ENCODE assay signal across 9 cellular contexts in the genomic region with DNA sequence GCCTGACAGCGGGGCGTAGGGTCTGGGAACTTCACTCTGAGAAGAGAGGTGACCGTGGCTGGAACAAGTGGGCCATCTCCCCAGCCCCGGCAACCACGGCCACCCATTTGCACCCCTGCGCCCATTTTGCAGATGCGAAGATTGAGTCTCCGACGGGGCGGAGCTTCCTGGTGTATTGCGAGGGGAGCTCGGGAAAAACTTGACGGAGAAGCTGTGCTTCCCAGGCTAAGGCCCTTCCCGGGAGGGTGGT. TPM values are rescaled to one million over a fixed set of nuclear protein-coding genes. Genes with fewer than 3 reads are reported as not detected.
DNase-seq lines count a peak whose midpoint lies in the region; ATAC-seq and TF ChIP-seq lines count a peak whose summit lies in the region.
"Had no signal": no experiment of that assay in that cellular context is flagged by ENCODE, and none has a peak within 500 bp of the region (broad histone marks: within the 10 kb centered on the region; RNA-seq: fewer than 3 reads in every experiment).

No MANE protein-coding gene starts in this region.

- H3K27ac ChIP-seq in HCT116 (ENCODE audit: low read depth, low read length): peak overlapping the region; percentile 100
- peak overlapping the region; percentile 100 for H3K27ac ChIP-seq in fibroblast of lung (ENCODE audit: insufficient read depth, low read length)
- H3K27ac ChIP-seq in skin epidermis: peak overlapping the region; percentile 98 to 100 (median 100)

- peaks cover 28% of the 10 kb centered on the region for H3K79me2 ChIP-seq in HCT116 (ENCODE audit: insufficient read depth, low read length)
- H3K79me2 ChIP-seq in fibroblast of lung (ENCODE audit: control insufficient read depth, insufficient read depth, low read length): peaks cover 29% of the 10 kb centered on the region

- POLR2A ChIA-PET in HCT116 (lab: Charles Lee): interaction anchor here (0.9 to 4.0 kb wide), 3 partner anchors 37 to 138 kb away, joined by 3 to 36 read pairs (median 3); a partner anchor contains a TSS

- no peak for TF ChIP-seq CTCF in HCT116 (IDR thresholded peaks at IDR 0.05 in 2 of 3, conservative IDR thresholded peaks at IDR 0.05 in 1 of 3; ENCODE audit: borderline replicate concordance in 1 of 3, insufficient read depth in 1 of 3, low read depth in 2 of 3, low read length in 2 of 3)
- TF ChIP-seq CTCF in fibroblast of lung (conservative IDR thresholded peaks at IDR 0.05 in 1 of 2, IDR thresholded peaks at IDR 0.05 in 1 of 2; ENCODE audit: low read depth in 1 of 2, low read length in 2 of 2): no peak

- H3K9me2 ChIP-seq in HCT116 (ENCODE audit: insufficient read depth): no peaks in the 10 kb centered on the region

- H3K4me2 ChIP-seq in HCT116 (ENCODE audit: low read length) (peak overlapping the region; percentile 76), fibroblast of lung (ENCODE audit: extremely low read depth, insufficient read depth, low read length) (peak overlapping the region; percentile 92)

- H4K20me1 ChIP-seq in HCT116 (ENCODE audit: insufficient read depth) (no peaks in the 10 kb centered on the region), fibroblast of lung (ENCODE audit: control insufficient read depth, extremely low read depth, insufficient read depth, low read length) (no peaks in the 10 kb centered on the region)

- H3K27me3 ChIP-seq in HCT116 (ENCODE audit: insufficient read depth, low read length) (no peaks in the 10 kb centered on the region), fibroblast of lung (ENCODE audit: control insufficient read depth, insufficient read depth, low read length) (no peaks in the 10 kb centered on the region)

- peaks cover 11 to 24% of the 10 kb centered on the region in 2 experiments; a peak in 3 of 4 replicates for H3K4me1 ChIP-seq in HCT116 (ENCODE audit: control insufficient read depth in 1 of 2, insufficient read depth in 2 of 2, low read length in 2 of 2)
- peaks cover 12% of the 10 kb centered on the region for H3K4me1 ChIP-seq in fibroblast of lung (ENCODE audit: control insufficient read depth, extremely low read depth, insufficient read depth, low read length)

- CTCF ChIA-PET in HCT116 (lab: Charles Lee): interaction anchor here (2.5 to 4.7 kb wide), 5 partner anchors 14 to 173 kb away, joined by 9 to 46 read pairs (median 11); a partner anchor contains a TSS

- H3K9me3 ChIP-seq in HCT116 (ENCODE audit: control insufficient read depth in 1 of 2, insufficient read depth in 1 of 2, low read depth in 1 of 2, low read length in 2 of 2) (no peaks in the 10 kb centered on the region), fibroblast of lung (ENCODE audit: control insufficient read depth, insufficient read depth, low read depth, low read length) (no peaks in the 10 kb centered on the region)

- no peak for TF ChIP-seq RAD21 in HCT116 (IDR thresholded peaks at IDR 0.05; ENCODE audit: low read depth)

- H2AFZ ChIP-seq in HCT116 (ENCODE audit: low read depth, low read length, poor library complexity, severe bottlenecking): no peak overlapping the region
- peak overlapping the region; percentile 82 for H2AFZ ChIP-seq in fibroblast of lung (ENCODE audit: low read length)

- intact Hi-C loops in HCT116 (cut with micrococcal nuclease): loop anchor here (5.0 kb wide), 1 partner anchor 159 kb away; a partner anchor contains a TSS

- RAD21 ChIA-PET in HCT116 (lab: Charles Lee; ENCODE audit: low non-redundant PET in 1 of 2, low total read pairs in 2 of 2, uncharacterized antibody in 2 of 2, unreplicated experiment in 2 of 2): no interaction called here

- peak; percentile 59 for TF ChIP-seq POLR2A in GM15510 (IDR thresholded peaks at IDR 0.05; ENCODE audit: borderline replicate concordance, extremely low read depth, insufficient read length)
- no peak for TF ChIP-seq POLR2A in HCT116 (IDR thresholded peaks at IDR 0.05; ENCODE audit: borderline replicate concordance, extremely low read depth, insufficient read depth, insufficient read length)
- TF ChIP-seq POLR2A in Raji (IDR thresholded peaks at IDR 0.05; ENCODE audit: insufficient read depth, low read depth, low read length): peak; percentile 49; the same call in 1 of the 2 replicates

- H3K4me3 ChIP-seq in HCT116 (replicated peaks in 1 of 2; ENCODE audit: low read depth in 1 of 2, low read length in 2 of 2): peak overlapping the region; percentile 94 to 97
- H3K4me3 ChIP-seq in fibroblast of lung (replicated peaks in 1 of 4; ENCODE audit: control extremely low read depth in 1 of 4, insufficient read depth in 1 of 4, low read depth in 3 of 4, low read length in 4 of 4): peak overlapping the region; percentile 92 to 96 (median 96)
- peak overlapping the region; percentile 65 to 94 (median 87) for H3K4me3 ChIP-seq in skin epidermis

- BruUV-seq in HCT116 (replicated peaks; lab: Mats Ljungman, UMichigan): no TSS peak

- H3K36me3 ChIP-seq in HCT116 (ENCODE audit: control insufficient read depth in 1 of 2, insufficient read depth in 2 of 2, low read length in 2 of 2) (peaks cover 14 to 27% of the 10 kb centered on the region in 2 experiments; a peak in 3 of 4 replicates), fibroblast of lung (ENCODE audit: control insufficient read depth, insufficient read depth, low read length) (peaks cover 18% of the 10 kb centered on the region)

- peak; percentile 29 for ATAC-seq in HCT116

- DNase-seq in HCT116 (ENCODE audit: low read depth, low spot score) (no peak), fibroblast of lung (ENCODE audit: low read depth in 2 of 2) (no peak), hippocampal formation (lab: John Stamatoyannopoulos, UW) (no peak), NCI-H748 (lab: John Stamatoyannopoulos, UW; ENCODE audit: unreplicated experiment) (no peak), NCI-H1436 treated with DMSO at 0.1 percent for 48 hours (lab: John Stamatoyannopoulos, UW) (no peak)

- H3K9ac ChIP-seq in HCT116 (ENCODE audit: low read length): peak overlapping the region; percentile 80
- peak overlapping the region; percentile 100 for H3K9ac ChIP-seq in fibroblast of lung (ENCODE audit: insufficient read depth, low read length)

TF ChIP-seq in HCT116, 20 proteins besides CTCF, POLR2A, EP300 and RAD21:
- TF ChIP-seq TCF7L2 (IDR thresholded peaks at IDR 0.05; ENCODE audit: borderline replicate concordance, extremely low read depth, insufficient read depth, insufficient read length): no peak
- TF ChIP-seq SIN3A (IDR thresholded peaks at IDR 0.05; ENCODE audit: low read depth): 0 out of 2 replicates have a peak, but pooled peaks have one; percentile 38
- peak; percentile 24; the same call in 1 of the 2 replicates for TF ChIP-seq CBX3 (IDR thresholded peaks at IDR 0.05; ENCODE audit: low read depth)

RNA-seq across cellular contexts. Expression of a gene that starts 0.7 kb away (rescaled TPM):
- total RNA-seq in HCT116 (2021; ENCODE audit: unreplicated experiment) (20.8 TPM), fibroblast of lung (7.2 and 10.2 TPM in 2 replicates)
- polyA plus RNA-seq in HCT116 (2012): 17.5 and 19.2 TPM in 2 replicates
- polyA plus RNA-seq in fibroblast of lung: 4.8 and 6.7 TPM in 2 replicates
- polyA plus RNA-seq in fibroblast of lung (2012): 6.9 and 8.5 TPM in 2 replicates
- 24.7 and 35.4 TPM in 2 replicates for polyA minus RNA-seq in fibroblast of lung (ENCODE audit: low replicate concordance)

RNA-seq across cellular contexts. Expression of a gene that starts 36.9 kb away (rescaled TPM):
- total RNA-seq in HCT116 (2021; ENCODE audit: unreplicated experiment): 31.8 TPM
- polyA plus RNA-seq in HCT116 (2012): 32.4 and 33.1 TPM in 2 replicates
- 6.7 and 9.9 TPM in 2 replicates for total RNA-seq in fibroblast of lung
- 16.0 and 18.5 TPM in 2 replicates for polyA plus RNA-seq in fibroblast of lung
- polyA plus RNA-seq in fibroblast of lung (2012): 20.7 and 25.8 TPM in 2 replicates
- polyA minus RNA-seq in fibroblast of lung (ENCODE audit: low replicate concordance): 67.9 and 99.2 TPM in 2 replicates

RNA-seq across cellular contexts. Expression of a gene that starts 37.4 kb away (rescaled TPM):
- total RNA-seq in HCT116 (2021; ENCODE audit: unreplicated experiment) (0.32 TPM), fibroblast of lung (not detected in 2 replicates)
- polyA plus RNA-seq in HCT116 (2012): 0.30 and 0.35 TPM in 2 replicates
- not detected in 2 replicates for polyA plus RNA-seq in fibroblast of lung
- not detected in 2 replicates for polyA plus RNA-seq in fibroblast of lung (2012)
- not detected in 2 replicates for polyA minus RNA-seq in fibroblast of lung (ENCODE audit: low replicate concordance)
- total RNA-seq: activated CD8-positive, alpha-beta memory T cell treated with anti-CD3 and anti-CD28 coated beads for 36 hours had no signal

RNA-seq across cellular contexts. Expression of a gene that starts 57.7 kb away (rescaled TPM):
- total RNA-seq in HCT116 (2021; ENCODE audit: unreplicated experiment): 1.9 TPM
- polyA plus RNA-seq in HCT116 (2012): 0.51 and 1.6 TPM in 2 replicates
- total RNA-seq in fibroblast of lung: 0.26 and 0.50 TPM in 2 replicates
- polyA plus RNA-seq in fibroblast of lung: 0.11 and 0.27 TPM in 2 replicates
- polyA plus RNA-seq in fibroblast of lung (2012): 0.29 and 1.6 TPM in 2 replicates
- polyA minus RNA-seq in fibroblast of lung (ENCODE audit: low replicate concordance): not detected in 2 replicates
- total RNA-seq: activated CD8-positive, alpha-beta memory T cell treated with anti-CD3 and anti-CD28 coated beads for 36 hours had no signal

RNA-seq across cellular contexts. Expression of a gene that starts 59.4 kb away (rescaled TPM):
- total RNA-seq in HCT116 (2021; ENCODE audit: unreplicated experiment): 4.7 TPM
- polyA plus RNA-seq in HCT116 (2012): 7.1 and 7.5 TPM in 2 replicates
- 110 and 132 TPM in 2 replicates for total RNA-seq in fibroblast of lung
- polyA plus RNA-seq in fibroblast of lung: 28.5 and 63.1 TPM in 2 replicates
- polyA plus RNA-seq in fibroblast of lung (2012): 36.1 and 77.6 TPM in 2 replicates
- 64.5 and 131 TPM in 2 replicates for polyA minus RNA-seq in fibroblast of lung (ENCODE audit: low replicate concordance)
